ENCODE assay signal across 11 cellular contexts in the genomic region with DNA sequence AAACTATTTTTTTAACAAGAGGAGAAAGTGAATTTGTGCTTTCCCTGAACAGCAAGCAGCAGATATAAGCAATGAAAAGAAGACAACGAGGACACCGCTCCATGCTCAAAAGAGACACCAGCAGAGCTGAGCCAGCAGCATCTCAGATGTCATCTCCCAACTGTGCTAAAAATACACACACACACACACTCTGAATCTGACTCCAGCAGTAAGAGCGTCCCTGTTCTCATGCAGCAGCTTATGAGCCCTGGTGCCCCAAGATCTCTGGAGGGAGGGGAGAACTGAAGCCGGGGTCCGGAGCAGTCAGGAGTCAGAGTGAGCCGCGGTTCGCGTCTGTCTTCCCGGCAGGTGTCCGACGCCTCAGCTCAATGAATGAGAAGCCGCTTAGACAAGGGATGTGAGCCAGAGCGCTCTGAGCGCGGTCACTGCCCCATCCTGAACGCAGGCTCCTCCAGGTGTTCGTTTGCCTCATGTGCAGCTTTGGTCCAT. TPM values are rescaled to one million over a fixed set of nuclear protein-coding genes. Genes with fewer than 3 reads are reported as not detected.
DNase-seq lines count a peak whose midpoint lies in the region; FAIRE-seq and TF ChIP-seq lines count a peak whose summit lies in the region.
"Had no signal": no experiment of that assay in that cellular context is flagged by ENCODE, and none has a peak within 500 bp of the region (broad histone marks: within the 10 kb centered on the region; RNA-seq: fewer than 3 reads in every experiment).

No MANE protein-coding gene starts in this region.

- H3K9me3 ChIP-seq in astrocyte (ENCODE audit: insufficient read depth, low read depth, low read length) = no peaks in the 10 kb centered on the region

- no peaks in the 10 kb centered on the region for H3K9me3 Mint-ChIP-seq in astrocyte (ENCODE audit: unreplicated experiment)

- peaks cover 26% of the 10 kb centered on the region for H3K79me2 ChIP-seq in astrocyte (ENCODE audit: insufficient read depth, low read length)

- H3K36me3 ChIP-seq in astrocyte (ENCODE audit: insufficient read depth, low read length) = no peaks in the 10 kb centered on the region

- no peak for TF ChIP-seq CTCF in astrocyte (IDR thresholded peaks at IDR 0.05; ENCODE audit: insufficient read depth, low read depth, low read length)

- H3K27ac Mint-ChIP-seq in astrocyte (ENCODE audit: unreplicated experiment) = no peak overlapping the region

- H3K27me3 Mint-ChIP-seq in astrocyte (ENCODE audit: low read depth, unreplicated experiment) = no peaks in the 10 kb centered on the region

- peak; percentile 58 for FAIRE-seq in astrocyte (lab: Jason Lieb, UNC)
- FAIRE-seq in urothelium cell line (lab: Jason Lieb, UNC) = peak; percentile 30

- no peak overlapping the region for H2AFZ ChIP-seq in astrocyte (ENCODE audit: low read depth, low read length)

- no peak overlapping the region for H3K4me3 Mint-ChIP-seq in astrocyte (ENCODE audit: unreplicated experiment)

- peak overlapping the region; percentile 36 for H3K9ac ChIP-seq in astrocyte (ENCODE audit: low read length)

- peak; percentile 47 for DNase-seq in NCI-H345 (lab: John Stamatoyannopoulos, UW)
- no peak for DNase-seq in NCI-H345 treated with DMSO at 0.1 percent for 48 hours (lab: John Stamatoyannopoulos, UW; ENCODE audit: unreplicated experiment)
- no peak for DNase-seq in astrocyte (ENCODE audit: low read depth)
- peak; percentile 79 for DNase-seq in islet precursor cell
- DNase-seq in urothelium cell line (ENCODE audit: low spot score) = no peak
- DNase-seq in NCI-H2107 treated with DMSO at 0.1 percent for 48 hours (lab: John Stamatoyannopoulos, UW; ENCODE audit: unreplicated experiment) = no peak
- DNase-seq in H4 (ENCODE audit: low spot score) = no peak
- DNase-seq in amniotic stem cell (lab: John Stamatoyannopoulos, UW) = no peak
- DNase-seq: ACHN, aorta, NCI-H446 had no signal

- H3K4me2 ChIP-seq in astrocyte (ENCODE audit: low read length) = peak overlapping the region; percentile 54

- H4K20me1 ChIP-seq in astrocyte (ENCODE audit: insufficient read depth, low read length) = peaks cover 43% of the 10 kb centered on the region

- H3K27me3 ChIP-seq in astrocyte (ENCODE audit: insufficient read depth, low read length) = no peaks in the 10 kb centered on the region

- no peak overlapping the region for H3K4me3 ChIP-seq in astrocyte (ENCODE audit: insufficient read depth, low read depth, low read length)

- H3K4me1 ChIP-seq in astrocyte (ENCODE audit: insufficient read depth, low read length) = peaks cover 49% of the 10 kb centered on the region

- peaks cover 52% of the 10 kb centered on the region for H3K4me1 Mint-ChIP-seq in astrocyte (ENCODE audit: low read depth, unreplicated experiment)

- peaks cover 14% of the 10 kb centered on the region for H3K36me3 Mint-ChIP-seq in astrocyte (ENCODE audit: low read depth, unreplicated experiment)

- H3K27ac ChIP-seq in astrocyte (ENCODE audit: low read depth, low read length) = no peak overlapping the region

RNA-seq across cellular contexts. Expression of gene SVIL, which starts 49.2 kb away (rescaled TPM):
- 70.4 and 73.3 TPM in 2 replicates for total RNA-seq in astrocyte
- total RNA-seq in H4 (2014; rRNA removed; shearing (Covaris generic)) = 4.7 and 125 TPM in 2 replicates

Comparison
In these comparisons a context has a peak if more than half of its experiments do, and no peak if none do; other contexts are left out.
1. DNase-seq: peak in NCI-H345 (single experiment) and islet precursor cell (single experiment); none in NCI-H345 treated with DMSO at 0.1 percent for 48 hours (single experiment), astrocyte (single experiment), urothelium cell line (single experiment), NCI-H2107 treated with DMSO at 0.1 percent for 48 hours (single experiment), H4 (single experiment) and amniotic stem cell (single experiment).